ENCODE assay signal across 11 cellular contexts in genomic region chr7:129784783-129785456, GRCh38.
A peak's percentile ranks its signal among the peaks of the same experiment; 100 is the strongest.
DNase-seq lines count a peak whose midpoint lies in the region; ATAC-seq, FAIRE-seq and TF ChIP-seq lines count a peak whose summit lies in the region.
"Had no signal": no experiment of that assay in that cellular context is flagged by ENCODE, and none has a peak within 500 bp of the region (broad histone marks: within the 10 kb centered on the region; RNA-seq: fewer than 3 reads in every experiment).

No MANE protein-coding gene starts in this region.

- H3K9me3 ChIP-seq in DOHH2 (ENCODE audit: control insufficient read depth, insufficient read depth, low read length) (no peaks in the 10 kb centered on the region), astrocyte (ENCODE audit: insufficient read depth, low read depth, low read length) (peaks cover 2% of the 10 kb centered on the region)

- no peak overlapping the region for H2AFZ ChIP-seq in astrocyte (ENCODE audit: low read depth, low read length)

- H3K4me1 ChIP-seq in DOHH2 (ENCODE audit: control insufficient read depth, low read length) (peaks cover 34% of the 10 kb centered on the region), astrocyte (ENCODE audit: insufficient read depth, low read length) (peaks cover 7% of the 10 kb centered on the region)

- no peak overlapping the region for H3K9ac ChIP-seq in astrocyte (ENCODE audit: low read length)

- no peak for ATAC-seq in natural killer cell treated with Interleukin-12 subunit alpha and Interleukin-12 subunit beta and Interleukin-15 and Interleukin-18, amount 100 ng/mL, for 72 hours
- ATAC-seq: esophagus mucosa had no signal

- H3K36me3 ChIP-seq in DOHH2 (ENCODE audit: control insufficient read depth, low read length) (no peaks in the 10 kb centered on the region), astrocyte (ENCODE audit: insufficient read depth, low read length) (no peaks in the 10 kb centered on the region)

- H4K20me1 ChIP-seq in DOHH2 (ENCODE audit: control insufficient read depth, insufficient read depth, low read depth, low read length) (peaks cover 13% of the 10 kb centered on the region; the same call in 1 of the 2 replicates), astrocyte (ENCODE audit: insufficient read depth, low read length) (peaks cover 17% of the 10 kb centered on the region)

- TF ChIP-seq CTCF in DOHH2 (IDR thresholded peaks at IDR 0.05; ENCODE audit: low read depth, low read length, poor library complexity, severe bottlenecking) (no peak), astrocyte (IDR thresholded peaks at IDR 0.05; ENCODE audit: insufficient read depth, low read depth, low read length) (no peak)

- H3K36me3 Mint-ChIP-seq in astrocyte (ENCODE audit: low read depth, unreplicated experiment) = peaks cover 3% of the 10 kb centered on the region
- H3K36me3 Mint-ChIP-seq in natural killer cell treated with Interleukin-12 subunit alpha and Interleukin-12 subunit beta and Interleukin-15 and Interleukin-18, amount 100 ng/mL, for 72 hours = no peaks in the 10 kb centered on the region

- peak overlapping the region; percentile 58 for H3K4me2 ChIP-seq in DOHH2 (ENCODE audit: low read length)
- H3K4me2 ChIP-seq in astrocyte (ENCODE audit: low read length) = peak overlapping the region; percentile 31

- H3K9me3 Mint-ChIP-seq in astrocyte (ENCODE audit: unreplicated experiment) = peaks cover 19% of the 10 kb centered on the region
- no peaks in the 10 kb centered on the region for H3K9me3 Mint-ChIP-seq in natural killer cell treated with Interleukin-12 subunit alpha and Interleukin-12 subunit beta and Interleukin-15 and Interleukin-18, amount 100 ng/mL, for 72 hours
- H3K9me3 Mint-ChIP-seq: activated naive CD4-positive, alpha-beta T cell treated with anti-CD3 and anti-CD28 coated beads, Interleukin-2, amount 50 U/mL, for 72 hours had no signal

- peaks cover 2% of the 10 kb centered on the region; the same call in 1 of the 2 replicates for H3F3A ChIP-seq in DOHH2 (ENCODE audit: control insufficient read depth, insufficient read depth)

- in situ Hi-C loops in KBM-7 (cut with MboI; ENCODE audit: low pct_unique_long_range_greater_than_20kb, low sequenced_read_pairs) = no loop called here

- H3K27me3 ChIP-seq in DOHH2 (ENCODE audit: control insufficient read depth, low read length) (peaks cover 75% of the 10 kb centered on the region), astrocyte (ENCODE audit: insufficient read depth, low read length) (peaks cover 70% of the 10 kb centered on the region)

- H3K4me3 ChIP-seq in DOHH2 (ENCODE audit: low read length) (peak overlapping the region; percentile 25), astrocyte (ENCODE audit: insufficient read depth, low read depth, low read length) (no peak overlapping the region)
- H3K4me3 ChIP-seq: skin epidermis had no signal

- DNase-seq in KBM-7 (peak; percentile 46), astrocyte (ENCODE audit: low read depth) (no peak), cerebellar nuclear complex (lab: John Stamatoyannopoulos, UW) (no peak), caudate nucleus (lab: John Stamatoyannopoulos, UW) (no peak), midbrain (lab: John Stamatoyannopoulos, UW) (no peak), NCI-H1092 treated with DMSO at 0.1 percent for 48 hours (lab: John Stamatoyannopoulos, UW) (no peak)
- no peak for DNase-seq in natural killer cell treated with Interleukin-12 subunit alpha and Interleukin-12 subunit beta and Interleukin-15 and Interleukin-18, amount 100 ng/mL, for 72 hours (ENCODE audit: low spot score)

- no peak overlapping the region for H3K27ac Mint-ChIP-seq in astrocyte (ENCODE audit: unreplicated experiment)
- H3K27ac Mint-ChIP-seq in natural killer cell treated with Interleukin-12 subunit alpha and Interleukin-12 subunit beta and Interleukin-15 and Interleukin-18, amount 100 ng/mL, for 72 hours = no peak overlapping the region
- H3K27ac Mint-ChIP-seq: activated naive CD4-positive, alpha-beta T cell treated with anti-CD3 and anti-CD28 coated beads, Interleukin-2, amount 50 U/mL, for 72 hours had no signal

- H3K27me3 Mint-ChIP-seq in astrocyte (ENCODE audit: low read depth, unreplicated experiment) = peaks cover 63% of the 10 kb centered on the region
- H3K27me3 Mint-ChIP-seq in natural killer cell treated with Interleukin-12 subunit alpha and Interleukin-12 subunit beta and Interleukin-15 and Interleukin-18, amount 100 ng/mL, for 72 hours = peaks cover 45 to 52% of the 10 kb centered on the region in 2 donors

- H3K9me2 ChIP-seq in DOHH2 (replicated peaks; ENCODE audit: control insufficient read depth, low read length) = no peaks in the 10 kb centered on the region

- H3K4me1 Mint-ChIP-seq in astrocyte (ENCODE audit: low read depth, unreplicated experiment) = peaks cover 3% of the 10 kb centered on the region
- peaks cover 28% of the 10 kb centered on the region in 2 donors for H3K4me1 Mint-ChIP-seq in natural killer cell treated with Interleukin-12 subunit alpha and Interleukin-12 subunit beta and Interleukin-15 and Interleukin-18, amount 100 ng/mL, for 72 hours (ENCODE audit: low read depth in 2 of 2)

- no peak for FAIRE-seq in astrocyte (lab: Jason Lieb, UNC)

- no peak overlapping the region for H3K27ac ChIP-seq in DOHH2 (ENCODE audit: low read depth, low read length)
- H3K27ac ChIP-seq in astrocyte (ENCODE audit: low read depth, low read length) = no peak overlapping the region
- no peak overlapping the region for H3K27ac ChIP-seq in caudate nucleus (ENCODE audit: low read depth, low read length)
- H3K27ac ChIP-seq: skin epidermis had no signal

- H3K79me2 ChIP-seq in DOHH2 (ENCODE audit: control insufficient read depth, low read length) = no peaks in the 10 kb centered on the region
- H3K79me2 ChIP-seq in astrocyte (ENCODE audit: insufficient read depth, low read length) = no peaks in the 10 kb centered on the region

- H3K4me3 Mint-ChIP-seq in astrocyte (ENCODE audit: unreplicated experiment) = no peak overlapping the region
- peak overlapping the region; percentile 57 for H3K4me3 Mint-ChIP-seq in natural killer cell treated with Interleukin-12 subunit alpha and Interleukin-12 subunit beta and Interleukin-15 and Interleukin-18, amount 100 ng/mL, for 72 hours
